Comparison of ENCODE assay signal across 8 cellular contexts in genomic region chr6:73521351-73522254, GRCh38. TPM values are rescaled to one million over a fixed set of nuclear protein-coding genes. Genes with fewer than 3 reads are reported as not detected.
DNase-seq lines count a peak whose midpoint lies in the region; ATAC-seq and TF ChIP-seq lines count a peak whose summit lies in the region.

No MANE protein-coding gene starts in this region.

- peak; percentile 43 for TF ChIP-seq POLR2A in GM19099 (IDR thresholded peaks at IDR 0.05; ENCODE audit: extremely low read depth, insufficient read length, low read depth)

- TF ChIP-seq CTCF in fibroblast of mammary gland (conservative IDR thresholded peaks at IDR 0.05; ENCODE audit: control insufficient read depth, insufficient read depth, low read depth, low read length) (no peak), nephron progenitor cell (IDR thresholded peaks at IDR 0.05) (no peak)

- peaks cover 3% of the 10 kb centered on the region for H3K9me3 Mint-ChIP-seq in nephron progenitor cell

- peaks cover 38% of the 10 kb centered on the region for H3K36me3 Mint-ChIP-seq in nephron progenitor cell (ENCODE audit: low read depth)

- no peaks in the 10 kb centered on the region; a peak in 1 of 22 replicates for H3K27me3 ChIP-seq in BLaER1 treated with 17β-estradiol and CSF1 and Interleukin-3, amounts not matched to agents 10 nM and 100 nM
- H3K27me3 ChIP-seq in thymus (ENCODE audit: control insufficient read depth, insufficient read depth): no peaks in the 10 kb centered on the region

- H3K4me3 Mint-ChIP-seq in nephron progenitor cell: peak overlapping the region; percentile 99

- 2% methylated on average over 38 of the region's 38 CpGs for WGBS in thymus

- H4K20me1 ChIP-seq in BLaER1 treated with 17β-estradiol and CSF1 and Interleukin-3, amounts not matched to agents 10 nM and 100 nM: peaks cover 39 to 42% (median 41%) of the 10 kb centered on the region in 11 experiments

- peak; percentile 96 for DNase-seq in NCI-H526 treated with DMSO at 0.1 percent for 48 hours (lab: John Stamatoyannopoulos, UW)
- DNase-seq in activated CD8-positive, alpha-beta memory T cell treated with anti-CD3 and anti-CD28 coated beads, Interleukin-2, amount 50 U/mL, for 4 hours: peak; percentile 74
- DNase-seq in fibroblast of mammary gland (ENCODE audit: low read depth): peak; percentile 91
- peak; percentile 75 for DNase-seq in nephron progenitor cell

- H3K36me3 ChIP-seq in BLaER1 treated with 17β-estradiol and CSF1 and Interleukin-3, amounts not matched to agents 10 nM and 100 nM: peaks cover 38 to 43% (median 39%) of the 10 kb centered on the region in 11 experiments
- H3K36me3 ChIP-seq in thymus (ENCODE audit: control insufficient read depth, insufficient read depth): peaks cover 25% of the 10 kb centered on the region

- H3K4me1 Mint-ChIP-seq in nephron progenitor cell: peaks cover 38% of the 10 kb centered on the region

- H3K27me3 Mint-ChIP-seq in nephron progenitor cell (ENCODE audit: low read depth, poor library complexity): no peaks in the 10 kb centered on the region

- H3K27ac Mint-ChIP-seq in nephron progenitor cell: peak overlapping the region; percentile 100

- peak; percentile 31 for ATAC-seq in HG03280 (IDR thresholded peaks at IDR 0.05; ENCODE audit: unreplicated experiment)

- no peaks in the 10 kb centered on the region; a peak in 3 of 22 replicates for H3K9me3 ChIP-seq in BLaER1 treated with 17β-estradiol and CSF1 and Interleukin-3, amounts not matched to agents 10 nM and 100 nM (replicated peaks in 1 of 11)
- H3K9me3 ChIP-seq in thymus (ENCODE audit: control insufficient read depth): no peaks in the 10 kb centered on the region

- peak overlapping the region; percentile 72 to 93 (median 85) for H3K4me2 ChIP-seq in BLaER1 treated with 17β-estradiol and CSF1 and Interleukin-3, amounts not matched to agents 10 nM and 100 nM

- H3K4me1 ChIP-seq in BLaER1 treated with 17β-estradiol and CSF1 and Interleukin-3, amounts not matched to agents 10 nM and 100 nM: peaks cover 19 to 32% (median 28%) of the 10 kb centered on the region in 10 experiments
- peaks cover 14% of the 10 kb centered on the region for H3K4me1 ChIP-seq in thymus (ENCODE audit: control insufficient read depth, insufficient read depth, low read length)

- peak overlapping the region; percentile 75 to 100 (median 93) for H3K4me3 ChIP-seq in BLaER1 treated with 17β-estradiol and CSF1 and Interleukin-3, amounts not matched to agents 10 nM and 100 nM
- H3K4me3 ChIP-seq in fibroblast of mammary gland (ENCODE audit: control insufficient read depth, low read depth, low read length) (peak overlapping the region; percentile 84), thymus (ENCODE audit: low read length) (peak overlapping the region; percentile 97)

- peak overlapping the region; percentile 98 to 100 (median 99) for H3K27ac ChIP-seq in BLaER1 treated with 17β-estradiol and CSF1 and Interleukin-3, amounts not matched to agents 10 nM and 100 nM
- peak overlapping the region; percentile 98 for H3K27ac ChIP-seq in thymus (ENCODE audit: low read depth)

- H3K9ac ChIP-seq in BLaER1 treated with 17β-estradiol and CSF1 and Interleukin-3, amounts not matched to agents 10 nM and 100 nM: peak overlapping the region; percentile 96 to 100 (median 99)

RNA-seq across cellular contexts. Expression of gene EEF1A1, which starts 0.8 kb away (rescaled TPM):
- polyA plus RNA-seq in thymus: 12,119 TPM

Comparison
In these comparisons a context has a peak if more than half of its experiments do, and no peak if none do; other contexts are left out.
1. Peak in every context shown above with its lines: DNase-seq, ATAC-seq, H3K4me3 ChIP-seq and H3K27ac ChIP-seq.